In genomic region chr7:38716397-38716796, GRCh38 we compare ENCODE assay signal across 24 cellular contexts.
A peak's percentile ranks its signal among the peaks of the same experiment; 100 is the strongest.
DNase-seq lines count a peak whose midpoint lies in the region; ATAC-seq and TF ChIP-seq lines count a peak whose summit lies in the region.
"Had no signal": no experiment of that assay in that cellular context is flagged by ENCODE, and none has a peak within 500 bp of the region (broad histone marks: within the 10 kb centered on the region; RNA-seq: fewer than 3 reads in every experiment).

No MANE protein-coding gene starts in this region.

- no peaks in the 10 kb centered on the region for H3K4me1 Mint-ChIP-seq in activated CD4-positive, alpha-beta T cell treated with anti-CD3 and anti-CD28 coated beads, Interleukin-2, amount 10 ng/mL, durations not matched to agents 24 days and 14 days
- H3K4me1 Mint-ChIP-seq: activated CD4-positive, alpha-beta T cell treated with anti-CD3 and anti-CD28 coated beads, Interleukin-2, amount 10 ng/mL, durations not matched to agents 7 days and 5 days; CD14-positive monocyte; naive thymus-derived CD8-positive, alpha-beta T cell; stimulated activated naive B cell treated with anti-CD40 and anti-IgM and Interleukin-4, amounts not matched to agents 10 μg/mL and 1 μg/mL and 100 μg/mL, for 72 hours had no signal

- DNase-seq in HAP-1 (ENCODE audit: low spot score in 2 of 2) (peak; percentile 7 to 16), RWPE2 (ENCODE audit: low spot score) (no peak), fibroblast of villous mesenchyme (ENCODE audit: low read depth) (no peak), COR-L47 (lab: John Stamatoyannopoulos, UW) (no peak)
- no peak for DNase-seq in activated CD4-positive, alpha-beta T cell treated with anti-CD3 and anti-CD28 coated beads, Interleukin-2, amount 10 ng/mL, durations not matched to agents 24 days and 14 days
- DNase-seq: activated CD4-positive, alpha-beta T cell treated with anti-CD3 and anti-CD28 coated beads, Interleukin-2, amount 10 ng/mL, durations not matched to agents 7 days and 5 days; activated gamma-delta T cell treated with Interleukin-2 at 50 U/mL for 16 hours; activated T-cell treated with anti-CD3 and anti-CD28 coated beads, Interleukin-2, amount 50 U/mL, for 4 hours; midbrain; naive thymus-derived CD8-positive, alpha-beta T cell; NCI-H1092 treated with DMSO at 0.1 percent for 48 hours; NCI-H187; NCI-H524 treated with DMSO at 0.1 percent for 48 hours; occipital lobe; Right ventricle myocardium superior; stimulated activated CD4-positive, alpha-beta T cell treated with anti-CD3 and anti-CD28 coated beads, Interleukin-15, amount 100 ng/mL, for 24 hours; stimulated activated naive B cell treated with anti-CD40 and anti-IgM and Interleukin-4, amounts not matched to agents 10 μg/mL and 1 μg/mL and 100 μg/mL, for 72 hours; WERI-Rb-1 had no signal

- in situ Hi-C loops in HAP-1 (cut with MboI; ENCODE audit: low sequenced_read_pairs) = no loop called here

- TF ChIP-seq CTCF in C4-2B (conservative IDR thresholded peaks at IDR 0.05) (peak; percentile 18; the same call in 1 of the 2 replicates), RWPE2 (IDR thresholded peaks at IDR 0.05; ENCODE audit: poor library complexity, severe bottlenecking) (peak; percentile 15), fibroblast of villous mesenchyme (IDR thresholded peaks at IDR 0.05; ENCODE audit: insufficient read depth, low read depth, low read length) (peak; percentile 10)

- H3K27ac Mint-ChIP-seq in activated CD4-positive, alpha-beta T cell treated with anti-CD3 and anti-CD28 coated beads, Interleukin-2, amount 10 ng/mL, durations not matched to agents 24 days and 14 days = no peak overlapping the region
- H3K27ac Mint-ChIP-seq: activated CD4-positive, alpha-beta T cell treated with anti-CD3 and anti-CD28 coated beads, Interleukin-2, amount 10 ng/mL, durations not matched to agents 7 days and 5 days; CD14-positive monocyte; naive thymus-derived CD8-positive, alpha-beta T cell; stimulated activated naive B cell treated with anti-CD40 and anti-IgM and Interleukin-4, amounts not matched to agents 10 μg/mL and 1 μg/mL and 100 μg/mL, for 72 hours had no signal

- peaks cover 13% of the 10 kb centered on the region for H3K9me3 Mint-ChIP-seq in activated CD4-positive, alpha-beta T cell treated with anti-CD3 and anti-CD28 coated beads, Interleukin-2, amount 10 ng/mL, durations not matched to agents 24 days and 14 days

- no peak overlapping the region for H3K27ac ChIP-seq in C4-2B
- H3K27ac ChIP-seq in RWPE2 (ENCODE audit: poor library complexity, severe bottlenecking) = no peak overlapping the region
- H3K27ac ChIP-seq: suprapubic skin, WERI-Rb-1 had no signal

- H3K4me1 ChIP-seq in HAP-1 = no peaks in the 10 kb centered on the region
- no peaks in the 10 kb centered on the region for H3K4me1 ChIP-seq in RWPE2 (ENCODE audit: insufficient read depth, poor library complexity, severe bottlenecking)
- H3K4me1 ChIP-seq: suprapubic skin had no signal

- H3K36me3 Mint-ChIP-seq in activated CD4-positive, alpha-beta T cell treated with anti-CD3 and anti-CD28 coated beads, Interleukin-2, amount 10 ng/mL, durations not matched to agents 24 days and 14 days (ENCODE audit: low read depth) = peaks cover 2% of the 10 kb centered on the region

- no peak for ATAC-seq in RWPE2 (ENCODE audit: low read depth)
- no peak for ATAC-seq in GM19397 (IDR thresholded peaks at IDR 0.05; ENCODE audit: unreplicated experiment)
- ATAC-seq in HG03196 (IDR thresholded peaks at IDR 0.05; ENCODE audit: unreplicated experiment) = no peak
- ATAC-seq: activated T-cell treated with anti-CD3 and anti-CD28 coated beads, Interleukin-2, amount 50 U/mL, for 4 hours; HepG2; naive thymus-derived CD8-positive, alpha-beta T cell; stimulated activated naive B cell treated with anti-CD40 and anti-IgM and Interleukin-4, amounts not matched to agents 10 μg/mL and 1 μg/mL and 100 μg/mL, for 72 hours had no signal

- H3K27me3 Mint-ChIP-seq in activated CD4-positive, alpha-beta T cell treated with anti-CD3 and anti-CD28 coated beads, Interleukin-2, amount 10 ng/mL, durations not matched to agents 24 days and 14 days = no peaks in the 10 kb centered on the region
- H3K27me3 Mint-ChIP-seq: activated CD4-positive, alpha-beta T cell treated with anti-CD3 and anti-CD28 coated beads, Interleukin-2, amount 10 ng/mL, durations not matched to agents 7 days and 5 days; naive thymus-derived CD8-positive, alpha-beta T cell had no signal

- H3K4me3 Mint-ChIP-seq in activated CD4-positive, alpha-beta T cell treated with anti-CD3 and anti-CD28 coated beads, Interleukin-2, amount 10 ng/mL, durations not matched to agents 24 days and 14 days = no peak overlapping the region
- H3K4me3 Mint-ChIP-seq: activated CD4-positive, alpha-beta T cell treated with anti-CD3 and anti-CD28 coated beads, Interleukin-2, amount 10 ng/mL, durations not matched to agents 7 days and 5 days; activated T-cell treated with anti-CD3 and anti-CD28 coated beads, Interleukin-2, amount 50 U/mL, for 4 hours; CD14-positive monocyte; naive thymus-derived CD8-positive, alpha-beta T cell; stimulated activated naive B cell treated with anti-CD40 and anti-IgM and Interleukin-4, amounts not matched to agents 10 μg/mL and 1 μg/mL and 100 μg/mL, for 72 hours had no signal

- no peak overlapping the region for H3K4me3 ChIP-seq in HAP-1
- no peak overlapping the region for H3K4me3 ChIP-seq in RWPE2 (ENCODE audit: severe bottlenecking)
- H3K4me3 ChIP-seq in fibroblast of villous mesenchyme (ENCODE audit: low read depth, low read length) = no peak overlapping the region
- H3K4me3 ChIP-seq: suprapubic skin had no signal

- H3K27me3 ChIP-seq in HAP-1 (ENCODE audit: low read depth) = peaks cover 34% of the 10 kb centered on the region
- H3K27me3 ChIP-seq in RWPE2 (ENCODE audit: insufficient read depth, poor library complexity, severe bottlenecking) = no peaks in the 10 kb centered on the region
- H3K27me3 ChIP-seq: suprapubic skin had no signal

- no peaks in the 10 kb centered on the region for H3K36me3 ChIP-seq in HAP-1 (replicated peaks)
- H3K36me3 ChIP-seq in RWPE2 (ENCODE audit: low read depth) = no peaks in the 10 kb centered on the region
- H3K36me3 ChIP-seq: WERI-Rb-1 had no signal

- no peaks in the 10 kb centered on the region for H3K9me3 ChIP-seq in HAP-1
- no peaks in the 10 kb centered on the region for H3K9me3 ChIP-seq in RWPE2 (ENCODE audit: severe bottlenecking)

- intact Hi-C loops in activated CD4-positive, alpha-beta T cell treated with anti-CD3 and anti-CD28 coated beads, Interleukin-2, amount 10 ng/mL, durations not matched to agents 24 days and 14 days (cut with micrococcal nuclease) = no loop called here

Comparison
In these comparisons a context has a peak if more than half of its experiments do, and no peak if none do; other contexts are left out.
1. DNase-seq: peak in HAP-1 (2 of 2); none in RWPE2 (single experiment), fibroblast of villous mesenchyme (single experiment), COR-L47 (single experiment) and activated CD4-positive, alpha-beta T cell treated with anti-CD3 and anti-CD28 coated beads, Interleukin-2, amount 10 ng/mL, durations not matched to agents 24 days and 14 days (single experiment).
2. Peak in every context shown above with its lines, with median percentiles within 50 percentile points of each other: CTCF ChIP-seq.